18 cellular contexts compared by ENCODE assay signal in genomic region chr14:89650077-89650978, GRCh38.
DNase-seq lines count a peak whose midpoint lies in the region; ATAC-seq, FAIRE-seq and TF ChIP-seq lines count a peak whose summit lies in the region.
"Had no signal": no experiment of that assay in that cellular context is flagged by ENCODE, and none has a peak within 500 bp of the region (broad histone marks: within the 10 kb centered on the region; RNA-seq: fewer than 3 reads in every experiment).

No MANE protein-coding gene starts in this region.

- no peaks in the 10 kb centered on the region for H3K27me3 Mint-ChIP-seq in activated T-cell treated with anti-CD3 and anti-CD28 coated beads, Interleukin-2, amount 50 U/mL, for 4 hours (ENCODE audit: low read depth)
- H3K27me3 Mint-ChIP-seq in stimulated activated naive B cell treated with anti-CD40 and anti-IgM and Interleukin-4, amounts not matched to agents 10 μg/mL and 1 μg/mL and 100 μg/mL, for 72 hours, result no peaks in the 10 kb centered on the region

- TF ChIP-seq CTCF in GM12878 (IDR thresholded peaks at IDR 0.05 in 2 of 3, conservative IDR thresholded peaks at IDR 0.05 in 1 of 3; ENCODE audit: control insufficient read depth in 2 of 3, extremely low read depth in 1 of 3, insufficient read depth in 1 of 3, low read depth in 3 of 3, low read length in 3 of 3), result no peak
- TF ChIP-seq CTCF in SK-N-SH (IDR thresholded peaks at IDR 0.05), result no peak

- no peak for DNase-seq in activated T-cell treated with anti-CD3 and anti-CD28 coated beads, Interleukin-2, amount 50 U/mL, for 4 hours
- DNase-seq in activated T-cell treated with anti-CD3 and anti-CD28 coated beads, Interleukin-2, amount 50 U/mL, for 1 hour, result no peak
- no peak for DNase-seq in GM12878 (ENCODE audit: low read depth, low spot score)
- DNase-seq in stimulated activated naive B cell treated with anti-CD40 and anti-IgM and Interleukin-4, amounts not matched to agents 10 μg/mL and 1 μg/mL and 100 μg/mL, for 72 hours, result peak; percentile 44
- no peak for DNase-seq in SKM-1 treated with dmso at 0.1 percent for 144 hours (lab: John Stamatoyannopoulos, UW; ENCODE audit: unreplicated experiment)
- no peak for DNase-seq in SK-N-SH
- DNase-seq: esophagus squamous epithelium, KBM-7, NCI-H1092 treated with DMSO at 0.1 percent for 48 hours, NCI-H2107, NCI-H526 treated with DMSO at 0.1 percent for 48 hours had no signal

- no peak for TF ChIP-seq RAD21 in GM12878 (IDR thresholded peaks at IDR 0.05; ENCODE audit: insufficient read depth, low read depth, low read length)
- TF ChIP-seq RAD21 in SK-N-SH (IDR thresholded peaks at IDR 0.05; ENCODE audit: low read length), result no peak

- H3K9ac ChIP-seq in GM12878 (ENCODE audit: control insufficient read depth, insufficient read depth, low read length) (no peak overlapping the region), SK-N-SH (no peak overlapping the region)

- TF ChIP-seq EP300 in GM12878 (IDR thresholded peaks at IDR 0.05; ENCODE audit: borderline replicate concordance in 1 of 2, control insufficient read depth in 1 of 2, low read depth in 2 of 2, low read length in 2 of 2) (no peak), SK-N-SH (IDR thresholded peaks at IDR 0.05; ENCODE audit: borderline replicate concordance in 1 of 2, low read depth in 1 of 2, low read length in 1 of 2) (no peak)

- H3K36me3 Mint-ChIP-seq in activated T-cell treated with anti-CD3 and anti-CD28 coated beads, Interleukin-2, amount 50 U/mL, for 4 hours (ENCODE audit: insufficient read depth), result no peaks in the 10 kb centered on the region
- H3K36me3 Mint-ChIP-seq in stimulated activated naive B cell treated with anti-CD40 and anti-IgM and Interleukin-4, amounts not matched to agents 10 μg/mL and 1 μg/mL and 100 μg/mL, for 72 hours, result peaks cover 0 to 2% of the 10 kb centered on the region in 2 donors
- H3K36me3 Mint-ChIP-seq: mesothelial cell of epicardium had no signal

- CTCF ChIA-PET in GM12878 (lab: Yijun Ruan, JAX), result no interaction called here
- CTCF ChIA-PET in SK-N-SH (lab: Yijun Ruan, JAX), result no interaction called here

- H3K79me2 ChIP-seq in GM12878 (ENCODE audit: control insufficient read depth, insufficient read depth, low read length), result no peaks in the 10 kb centered on the region
- no peaks in the 10 kb centered on the region for H3K79me2 ChIP-seq in SK-N-SH (ENCODE audit: insufficient read depth)

- no peak overlapping the region for H3K4me3 Mint-ChIP-seq in activated T-cell treated with anti-CD3 and anti-CD28 coated beads, Interleukin-2, amount 50 U/mL, for 4 hours
- peak overlapping the region in 1 of 2 donors; percentile 5 for H3K4me3 Mint-ChIP-seq in stimulated activated naive B cell treated with anti-CD40 and anti-IgM and Interleukin-4, amounts not matched to agents 10 μg/mL and 1 μg/mL and 100 μg/mL, for 72 hours
- H3K4me3 Mint-ChIP-seq: mesothelial cell of epicardium had no signal

- no peak overlapping the region for H3K27ac ChIP-seq in GM12878 (ENCODE audit: control insufficient read depth, insufficient read depth)
- no peak overlapping the region for H3K27ac ChIP-seq in SK-N-SH (ENCODE audit: low read depth in 2 of 2, low read length in 1 of 2)
- H3K27ac ChIP-seq: breast epithelium, esophagus squamous epithelium, HL-60 had no signal

- H3K36me3 ChIP-seq in GM12878 (ENCODE audit: control insufficient read depth in 2 of 2, insufficient read depth in 2 of 2, low read length in 1 of 2), result no peaks in the 10 kb centered on the region
- H3K36me3 ChIP-seq in SK-N-SH (replicated peaks in 1 of 2; ENCODE audit: control insufficient read depth in 1 of 2, insufficient read depth in 2 of 2, low read length in 1 of 2), result no peaks in the 10 kb centered on the region
- H3K36me3 ChIP-seq: breast epithelium, esophagus squamous epithelium had no signal

- H4K20me1 ChIP-seq in GM12878 (ENCODE audit: control insufficient read depth, insufficient read depth) (no peaks in the 10 kb centered on the region), SK-N-SH (ENCODE audit: insufficient read depth) (no peaks in the 10 kb centered on the region)

- H3K4me1 Mint-ChIP-seq in activated T-cell treated with anti-CD3 and anti-CD28 coated beads, Interleukin-2, amount 50 U/mL, for 4 hours (ENCODE audit: low read depth), result peaks cover 21% of the 10 kb centered on the region
- peaks cover 19 to 48% of the 10 kb centered on the region in 2 donors for H3K4me1 Mint-ChIP-seq in stimulated activated naive B cell treated with anti-CD40 and anti-IgM and Interleukin-4, amounts not matched to agents 10 μg/mL and 1 μg/mL and 100 μg/mL, for 72 hours

- H3K9me3 ChIP-seq in GM12878 (replicated peaks; ENCODE audit: control insufficient read depth, insufficient read depth, low read length) (no peaks in the 10 kb centered on the region), SK-N-SH (no peaks in the 10 kb centered on the region)
- H3K9me3 ChIP-seq: breast epithelium, esophagus squamous epithelium had no signal

- 81% methylated on average over 4 of the region's 4 CpGs for WGBS in GM12878 (ENCODE audit: insufficient coverage, insufficient replicate concordance, low lambda C conversion rate, missing lambda C conversion rate)
- WGBS in SK-N-SH (ENCODE audit: low lambda C conversion rate), result 72% methylated on average over 4 of the region's 4 CpGs

- H3K27me3 ChIP-seq in GM12878 (replicated peaks in 1 of 2; ENCODE audit: control insufficient read depth in 2 of 2, insufficient read depth in 2 of 2, low read length in 1 of 2) (no peaks in the 10 kb centered on the region), SK-N-SH (ENCODE audit: insufficient read depth) (no peaks in the 10 kb centered on the region)
- H3K27me3 ChIP-seq: breast epithelium, esophagus squamous epithelium had no signal

- TF ChIP-seq POLR2A in GM12878 (IDR thresholded peaks at IDR 0.05; ENCODE audit: low read depth, low read length), result no peak

- no peaks in the 10 kb centered on the region for H3K9me2 ChIP-seq in SK-N-SH

- no peaks in the 10 kb centered on the region for H3F3A ChIP-seq in SK-N-SH (replicated peaks; ENCODE audit: insufficient read depth)

- ATAC-seq in activated T-cell treated with anti-CD3 and anti-CD28 coated beads, Interleukin-2, amount 50 U/mL, for 4 hours, result peak; percentile 71 to 83
- ATAC-seq in HG02678 (IDR thresholded peaks at IDR 0.05; ENCODE audit: unreplicated experiment) (peak; percentile 58), GM12878 (peak; percentile 77), GM19452 (IDR thresholded peaks at IDR 0.05; ENCODE audit: unreplicated experiment) (no peak)
- peak; percentile 69 to 83 for ATAC-seq in stimulated activated naive B cell treated with anti-CD40 and anti-IgM and Interleukin-4, amounts not matched to agents 10 μg/mL and 1 μg/mL and 100 μg/mL, for 72 hours (replicated peaks)
- ATAC-seq: SK-N-SH treated with all-trans-retinoic acid at 6 μM for 48 hours had no signal

- H2AFZ ChIP-seq in GM12878 (ENCODE audit: control insufficient read depth, low read depth, low read length) (no peak overlapping the region), SK-N-SH (ENCODE audit: low read depth) (no peak overlapping the region)

- H3K4me2 ChIP-seq in GM12878 (ENCODE audit: control insufficient read depth, insufficient read depth), result no peak overlapping the region
- H3K4me2 ChIP-seq in SK-N-SH, result no peak overlapping the region

- POLR2A ChIA-PET in GM12878 (lab: Charles Lee) (no interaction called here), SK-N-SH (lab: Yijun Ruan, JAX) (interaction anchor here (0.6 kb wide), 1 partner anchor 606 kb away, joined by 3 read pairs; the partner anchor contains the start of gene PSMC1)

- RAD21 ChIA-PET in GM12878 (lab: Charles Lee; ENCODE audit: unreplicated experiment), result no interaction called here

- no peaks in the 10 kb centered on the region for H3K9me3 Mint-ChIP-seq in activated T-cell treated with anti-CD3 and anti-CD28 coated beads, Interleukin-2, amount 50 U/mL, for 4 hours
- no peaks in the 10 kb centered on the region for H3K9me3 Mint-ChIP-seq in stimulated activated naive B cell treated with anti-CD40 and anti-IgM and Interleukin-4, amounts not matched to agents 10 μg/mL and 1 μg/mL and 100 μg/mL, for 72 hours

- SMC1A ChIA-PET in GM12878 (lab: Charles Lee; ENCODE audit: uncharacterized antibody, unreplicated experiment), result interaction anchor here (0.6 kb wide), 1 partner anchor 215 kb away, joined by 3 read pairs; no protein-coding TSS in a partner anchor

- H3K4me3 ChIP-seq in GM12878, result no peak overlapping the region
- no peak overlapping the region for H3K4me3 ChIP-seq in SK-N-SH (ENCODE audit: low read depth in 2 of 2, low read length in 1 of 2)
- H3K4me3 ChIP-seq: breast epithelium, esophagus squamous epithelium had no signal

- no peak for FAIRE-seq in GM12878 (lab: Jason Lieb, UNC)
- FAIRE-seq: keratinocyte had no signal

- BruUV-seq in GM12878 (replicated peaks; lab: Mats Ljungman, UMichigan), result no TSS peak

- no peak overlapping the region for H3K27ac Mint-ChIP-seq in stimulated activated naive B cell treated with anti-CD40 and anti-IgM and Interleukin-4, amounts not matched to agents 10 μg/mL and 1 μg/mL and 100 μg/mL, for 72 hours
- H3K27ac Mint-ChIP-seq: mesothelial cell of epicardium had no signal

- intact Hi-C loops in GM12878 (cut with micrococcal nuclease; ENCODE audit: unreplicated experiment), result no loop called here

- in situ Hi-C loops in GM12878 (cut with MboI), result no loop called here

- H3K4me1 ChIP-seq in GM12878 (ENCODE audit: control insufficient read depth, insufficient read depth, low read length), result no peaks in the 10 kb centered on the region; the same call in 1 of the 2 replicates
- peaks cover 0 to 2% of the 10 kb centered on the region in 2 experiments; a peak in 1 of 4 replicates for H3K4me1 ChIP-seq in SK-N-SH (ENCODE audit: control insufficient read depth in 1 of 2, insufficient read depth in 2 of 2, low read depth in 1 of 2, low read length in 1 of 2)
- H3K4me1 ChIP-seq: breast epithelium, esophagus squamous epithelium had no signal

TF ChIP-seq in GM12878, 131 proteins besides CTCF, POLR2A, EP300 and RAD21:
- TF ChIP-seq RUNX3 (IDR thresholded peaks at IDR 0.05; ENCODE audit: low read length) (peak; percentile 21; the same call in 1 of the 2 replicates), IKZF1 (conservative IDR thresholded peaks at IDR 0.05) (0 out of 2 replicates have a peak, but pooled peaks have one; percentile 19), FOS (IDR thresholded peaks at IDR 0.05; ENCODE audit: borderline replicate concordance, extremely low read depth, insufficient read length) (no peak), NR2F1 (conservative IDR thresholded peaks at IDR 0.05) (peak; percentile 62; the same call in 1 of the 2 replicates)

TF ChIP-seq in SK-N-SH, 30 proteins besides CTCF, POLR2A, EP300 and RAD21 (continues in another document):
- TF ChIP-seq NRF1 (IDR thresholded peaks at IDR 0.05; ENCODE audit: low read depth, low read length) (no peak), TAF1 (IDR thresholded peaks at IDR 0.05; ENCODE audit: borderline replicate concordance, low read depth, low read length) (no peak), CHD2 (IDR thresholded peaks at IDR 0.05; ENCODE audit: low read length, partially characterized antibody) (no peak), RFX5 (IDR thresholded peaks at IDR 0.05; ENCODE audit: low read length) (no peak), NFIC (IDR thresholded peaks at IDR 0.05; ENCODE audit: borderline replicate concordance) (no peak), GABPA (IDR thresholded peaks at IDR 0.05; ENCODE audit: low read depth) (no peak), YY1 (IDR thresholded peaks at IDR 0.05; ENCODE audit: low read depth) (no peak), GATA2 (CRISPR knock-in tag; IDR thresholded peaks at IDR 0.05) (no peak)
